ENCODE assay signal across 10 cellular contexts in the genomic region with DNA sequence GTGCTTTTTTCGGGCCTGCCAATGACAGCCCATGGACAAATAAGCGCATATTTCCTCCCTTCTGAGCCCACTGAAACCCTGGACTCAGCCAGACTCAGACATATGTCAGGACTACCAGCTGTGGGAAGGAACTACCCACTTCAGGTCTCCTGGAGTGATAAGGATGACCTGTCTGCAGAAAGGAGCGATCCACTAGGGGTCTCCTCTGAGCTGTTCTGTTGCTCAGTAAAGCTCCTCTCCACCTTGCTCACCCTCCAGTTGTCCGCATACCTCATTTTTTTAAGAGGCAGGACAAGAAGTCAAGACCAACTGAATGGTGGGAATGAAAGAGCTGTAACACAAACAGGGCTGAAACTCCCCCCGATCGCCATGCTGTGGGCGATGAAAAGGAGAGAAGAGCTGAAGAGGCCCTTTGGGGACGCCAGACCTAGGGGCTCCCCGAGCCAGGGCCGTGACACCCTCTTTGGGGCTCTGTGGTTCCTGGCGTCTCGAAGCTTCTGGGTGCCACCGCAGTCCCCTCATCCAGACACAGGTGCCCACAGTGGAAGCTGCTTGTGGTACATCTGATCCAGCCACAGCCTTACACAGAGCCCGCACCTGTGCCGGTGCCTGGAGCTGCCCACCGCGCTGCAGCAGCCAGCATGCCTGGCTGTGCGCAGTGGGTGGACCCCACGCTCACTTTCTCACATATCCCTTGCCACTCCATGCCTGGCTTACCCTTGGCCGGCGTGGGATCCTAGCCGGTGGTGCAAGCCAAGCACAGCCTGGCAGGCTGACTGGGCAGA.
DNase-seq lines count a peak whose midpoint lies in the region; ATAC-seq and TF ChIP-seq lines count a peak whose summit lies in the region.
"Had no signal": no experiment of that assay in that cellular context is flagged by ENCODE, and none has a peak within 500 bp of the region (broad histone marks: within the 10 kb centered on the region; RNA-seq: fewer than 3 reads in every experiment).

No MANE protein-coding gene starts in this region.

- no peaks in the 10 kb centered on the region for H3K9me3 Mint-ChIP-seq in neural crest cell

- no peaks in the 10 kb centered on the region for H3K9me3 ChIP-seq in adrenal gland (replicated peaks in 1 of 3)

- H3K27me3 ChIP-seq in adrenal gland, result no peaks in the 10 kb centered on the region

- intact Hi-C loops in adrenal gland (cut with DNase I), result no loop called here

- 88 to 94% (median 93%) methylated on average over 17 to 22 of the region's 22 CpGs for WGBS in adrenal gland, 4 donors

- H3K27ac ChIP-seq in adrenal gland, result no peak overlapping the region
- H3K27ac ChIP-seq: parathyroid adenoma had no signal

- no peaks in the 10 kb centered on the region for H3K4me1 ChIP-seq in adrenal gland (replicated peaks in 1 of 2)
- H3K4me1 ChIP-seq: parathyroid adenoma had no signal

- no peaks in the 10 kb centered on the region for H3K27me3 Mint-ChIP-seq in neural crest cell (ENCODE audit: low read depth)

- DNase-seq in NB4 (ENCODE audit: low read depth) (peak; percentile 39), adrenal gland (peak in 4 of 7 donors; percentile 15 to 38 (median 24)), neural crest cell (ENCODE audit: low read depth, low spot score) (peak; percentile 9), activated T-cell treated with anti-CD3 and anti-CD28 coated beads for 4 hours (no peak)
- DNase-seq: effector CD8-positive, alpha-beta T cell had no signal

- TF ChIP-seq POLR2A in NB4 (IDR thresholded peaks at IDR 0.05; ENCODE audit: extremely low read depth, insufficient read length) (no peak), adrenal gland (IDR thresholded peaks at IDR 0.05) (no peak)

- no peak overlapping the region for H3K27ac Mint-ChIP-seq in neural crest cell (ENCODE audit: unreplicated experiment)
- H3K27ac Mint-ChIP-seq: activated T-helper 2 cell treated with anti-CD3 and anti-CD28 coated beads, Interferon-gamma antibody, Interleukin-2, Interleukin-4, amounts not matched to agents 10 μg/mL and 5 μg/mL and 100 μg/mL, durations not matched to agents 14 hours and 24 hours and 36 hours had no signal

- no peak overlapping the region for H3K4me3 Mint-ChIP-seq in neural crest cell

- no peaks in the 10 kb centered on the region for H3K36me3 Mint-ChIP-seq in neural crest cell (ENCODE audit: low read depth)

- H3K4me3 ChIP-seq in GM12875 (ENCODE audit: low read depth, low read length), result no peak overlapping the region
- H3K4me3 ChIP-seq in NB4 (ENCODE audit: low read depth, low read length), result no peak overlapping the region
- H3K4me3 ChIP-seq in adrenal gland, result no peak overlapping the region

- TF ChIP-seq CTCF in GM12875 (IDR thresholded peaks at IDR 0.05; ENCODE audit: borderline replicate concordance, insufficient read depth, low read depth, low read length) (0 out of 2 replicates have a peak, but pooled peaks have one; percentile 13), NB4 (IDR thresholded peaks at IDR 0.05; ENCODE audit: low read depth, low read length) (peak; percentile 45), adrenal gland (IDR thresholded peaks at IDR 0.05) (peak in 5 of 6 experiments; percentile 13 to 37 (median 29)), neural crest cell (conservative IDR thresholded peaks at IDR 0.05) (peak; percentile 51)

- ATAC-seq in HG02981 (IDR thresholded peaks at IDR 0.05; ENCODE audit: unreplicated experiment) (no peak), HG03354 (IDR thresholded peaks at IDR 0.05; ENCODE audit: poor library complexity, severe bottlenecking, unreplicated experiment) (no peak)

- H3K36me3 ChIP-seq in adrenal gland (replicated peaks in 1 of 2), result no peaks in the 10 kb centered on the region

- H3K4me1 Mint-ChIP-seq in neural crest cell, result peaks cover 7% of the 10 kb centered on the region
